Comparison of ENCODE assay signal across 3 cellular contexts in the genomic region with DNA sequence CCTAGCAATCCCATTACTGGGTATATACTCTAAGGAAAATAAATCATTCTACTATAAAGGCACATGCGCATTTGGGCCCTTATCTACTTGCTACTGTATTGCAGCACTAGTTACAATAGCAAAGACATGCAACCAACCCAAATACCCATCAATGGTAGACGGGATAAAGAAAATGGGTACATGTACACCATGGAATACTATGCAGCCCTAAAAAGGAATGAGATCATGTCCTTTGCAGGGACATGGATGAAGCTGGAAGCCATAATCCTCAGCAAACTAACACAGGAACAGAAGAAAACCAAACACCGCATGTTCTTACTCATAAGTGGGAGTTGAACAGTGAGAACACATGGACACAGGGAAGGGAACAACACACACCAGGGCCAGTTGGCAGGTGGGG. TPM values are rescaled to one million over a fixed set of nuclear protein-coding genes. Genes with fewer than 3 reads are reported as not detected.
"Had no signal": no experiment of that assay in that cellular context is flagged by ENCODE, and none has a peak within 500 bp of the region (broad histone marks: within the 10 kb centered on the region; RNA-seq: fewer than 3 reads in every experiment).

No MANE protein-coding gene starts in this region.

RNA-seq across cellular contexts. Expression of gene CATSPERB, which starts 54.2 kb away (rescaled TPM):
- total RNA-seq: HepG2, HT1080, IMR-90 had no signal
- polyA plus RNA-seq: HepG2, IMR-90 had no signal
